Comparison of ENCODE assay signal across 15 cellular contexts in genomic region chr5:55510523-55510880, GRCh38.
"Had no signal": no experiment of that assay in that cellular context is flagged by ENCODE, and none has a peak within 500 bp of the region (broad histone marks: within the 10 kb centered on the region; RNA-seq: fewer than 3 reads in every experiment).

No MANE protein-coding gene starts in this region.

- H3K4me3 Mint-ChIP-seq: activated naive CD4-positive, alpha-beta T cell treated with anti-CD3 and anti-CD28 coated beads, Interleukin-2, amount 10 ng/mL, durations not matched to agents 7 days and 5 days; naive thymus-derived CD4-positive, alpha-beta T cell had no signal

- H3K27me3 Mint-ChIP-seq: activated naive CD4-positive, alpha-beta T cell treated with anti-CD3 and anti-CD28 coated beads, Interleukin-2, amount 10 ng/mL, durations not matched to agents 7 days and 5 days; naive thymus-derived CD4-positive, alpha-beta T cell had no signal

- H3K9ac ChIP-seq: parathyroid adenoma had no signal

- H3K27ac Mint-ChIP-seq: activated naive CD4-positive, alpha-beta T cell treated with anti-CD3 and anti-CD28 coated beads, Interleukin-2, amount 10 ng/mL, durations not matched to agents 7 days and 5 days; activated T-helper 2 cell treated with anti-CD3 and anti-CD28 coated beads, Interferon-gamma antibody, Interleukin-2, Interleukin-4, amounts not matched to agents 10 μg/mL and 5 μg/mL and 100 μg/mL, durations not matched to agents 14 hours and 24 hours and 36 hours; naive thymus-derived CD4-positive, alpha-beta T cell had no signal

- ATAC-seq: activated CD4-positive, CD25-positive, alpha-beta regulatory T cell treated with anti-CD3 and anti-CD28 coated beads, Interleukin-2, amount 50 U/mL, for 24 hours; naive thymus-derived CD4-positive, alpha-beta T cell; stimulated activated naive CD8-positive, alpha-beta T cell treated with anti-CD3 and anti-CD28 coated beads, Interleukin-15, Interleukin-2, amounts not matched to agents 100 U/mL and 50 U/mL, for 24 hours had no signal

- DNase-seq: activated CD4-positive, alpha-beta T cell treated with anti-CD3 and anti-CD28 coated beads, Interleukin-2, amount 50 U/mL, for 4 hours; activated naive CD4-positive, alpha-beta T cell treated with anti-CD3 and anti-CD28 coated beads, Interleukin-2, amount 10 ng/mL, durations not matched to agents 7 days and 5 days; effector CD4-positive, alpha-beta T cell; glutamatergic neuron; naive thymus-derived CD4-positive, alpha-beta T cell; stimulated activated CD4-positive, alpha-beta T cell treated with anti-CD3 and anti-CD28 coated beads, Interleukin-4, amount 100 ng/mL, for 24 hours; stimulated activated CD8-positive, alpha-beta memory T cell treated with anti-CD3 and anti-CD28 coated beads, Interleukin-4, amount 100 ng/mL, for 48 hours; stimulated activated naive CD8-positive, alpha-beta T cell treated with anti-CD3 and anti-CD28 coated beads, Interleukin-15, Interleukin-2, amounts not matched to agents 100 U/mL and 50 U/mL, for 24 hours; T-helper 9 cell had no signal

- H3K27ac ChIP-seq: parathyroid adenoma, SK-N-MC had no signal

- H3K4me3 ChIP-seq: lung, SK-N-MC, skin epidermis had no signal

- H3K9me3 Mint-ChIP-seq: activated naive CD4-positive, alpha-beta T cell treated with anti-CD3 and anti-CD28 coated beads, Interleukin-2, amount 10 ng/mL, durations not matched to agents 7 days and 5 days; activated T-helper 2 cell treated with anti-CD3 and anti-CD28 coated beads, Interferon-gamma antibody, Interleukin-2, Interleukin-4, amounts not matched to agents 10 μg/mL and 5 μg/mL and 100 μg/mL, durations not matched to agents 14 hours and 24 hours and 36 hours; naive thymus-derived CD4-positive, alpha-beta T cell had no signal
